15 cellular contexts compared by ENCODE assay signal in genomic region chr18:44805643-44806042, GRCh38.
A peak's percentile ranks its signal among the peaks of the same experiment; 100 is the strongest.
DNase-seq lines count a peak whose midpoint lies in the region; ATAC-seq, FAIRE-seq and TF ChIP-seq lines count a peak whose summit lies in the region.
"Had no signal": no experiment of that assay in that cellular context is flagged by ENCODE, and none has a peak within 500 bp of the region (broad histone marks: within the 10 kb centered on the region; RNA-seq: fewer than 3 reads in every experiment).

No MANE protein-coding gene starts in this region.

- no peaks in the 10 kb centered on the region for H3K36me3 Mint-ChIP-seq in central memory CD8-positive, alpha-beta T cell (ENCODE audit: insufficient read depth)

- WGBS in psoas muscle, 3 donors = 80 to 94% (median 93%) methylated on average over 3 of the region's 3 CpGs

- ATAC-seq in central memory CD8-positive, alpha-beta T cell (replicated peaks; ENCODE audit: extremely low read depth, poor library complexity, severe bottlenecking) = peak; percentile 80
- ATAC-seq in psoas muscle = no peak
- ATAC-seq: activated T-cell treated with anti-CD3 and anti-CD28 coated beads, Interleukin-2, amount 50 U/mL, for 4 hours; heart right ventricle had no signal

- peaks cover 22% of the 10 kb centered on the region for H3K4me1 Mint-ChIP-seq in central memory CD8-positive, alpha-beta T cell

- H3K4me2 ChIP-seq in Loucy (ENCODE audit: low read depth, low read length, poor library complexity, severe bottlenecking) = no peak overlapping the region

- H3K4me3 ChIP-seq in Loucy (ENCODE audit: low read length, poor library complexity, severe bottlenecking) (no peak overlapping the region), psoas muscle (no peak overlapping the region), H7 (ENCODE audit: insufficient read depth, low read depth, low read length) (no peak overlapping the region)
- H3K4me3 ChIP-seq: heart right ventricle had no signal

- no peak for DNase-seq in D721Med (ENCODE audit: insufficient read length, low spot score)
- DNase-seq in central memory CD8-positive, alpha-beta T cell (ENCODE audit: low spot score in 2 of 2) = peak in 1 of 2 donors; percentile 13
- no peak for DNase-seq in psoas muscle
- no peak for DNase-seq in NCI-H146 (lab: John Stamatoyannopoulos, UW)
- no peak for DNase-seq in anterior cingulate cortex (lab: John Stamatoyannopoulos, UW)
- DNase-seq in retina = no peak
- no peak for DNase-seq in H7
- DNase-seq: activated CD4-positive, alpha-beta T cell treated with anti-CD3 and anti-CD28 coated beads, Interleukin-2, amount 50 U/mL, for 4 hours; activated T-cell treated with anti-CD3 and anti-CD28 coated beads, Interleukin-2, amount 50 U/mL, for 4 hours; heart right ventricle; mesenchymal stem cell; NCI-H2081 had no signal

- no peak overlapping the region for H3K4me3 Mint-ChIP-seq in central memory CD8-positive, alpha-beta T cell
- H3K4me3 Mint-ChIP-seq: activated T-cell treated with anti-CD3 and anti-CD28 coated beads, Interleukin-2, amount 50 U/mL, for 4 hours had no signal

- H3K27ac ChIP-seq in psoas muscle = peak overlapping the region; percentile 97

- TF ChIP-seq CTCF in D721Med (IDR thresholded peaks at IDR 0.05; ENCODE audit: insufficient read depth, missing control alignments) (peak; percentile 2), Loucy (conservative IDR thresholded peaks at IDR 0.05; ENCODE audit: low read length) (peak; percentile 40), psoas muscle (IDR thresholded peaks at IDR 0.05) (no peak)

- H3K36me3 ChIP-seq in Loucy (ENCODE audit: insufficient read depth, low read length) = peaks cover 13% of the 10 kb centered on the region; the same call in 1 of the 2 replicates
- no peaks in the 10 kb centered on the region for H3K36me3 ChIP-seq in psoas muscle (ENCODE audit: insufficient read depth in 1 of 2, low read depth in 1 of 2)
- H3K36me3 ChIP-seq in H7 (replicated peaks; ENCODE audit: control insufficient read depth, insufficient read depth, low read length) = no peaks in the 10 kb centered on the region
- H3K36me3 ChIP-seq: heart right ventricle had no signal

- no peak overlapping the region for H2AFZ ChIP-seq in Loucy (ENCODE audit: low read length)

- no peak overlapping the region for H3K9ac ChIP-seq in Loucy (ENCODE audit: low read depth, low read length, poor library complexity, severe bottlenecking)

- intact Hi-C loops in psoas muscle (cut with DNase I) = no loop called here

- H4K20me1 ChIP-seq in Loucy (ENCODE audit: insufficient read depth, low read length, poor library complexity, severe bottlenecking) = no peaks in the 10 kb centered on the region

- H3K9me3 ChIP-seq in Loucy (ENCODE audit: insufficient read depth, low read depth, low read length) (no peaks in the 10 kb centered on the region), psoas muscle (no peaks in the 10 kb centered on the region)
- H3K9me3 ChIP-seq: heart right ventricle had no signal

- no peak for FAIRE-seq in D721Med (lab: Jason Lieb, UNC)
- FAIRE-seq: islet of Langerhans, TTC549 had no signal

- H3K79me2 ChIP-seq in Loucy (ENCODE audit: insufficient read depth, low read length) = peaks cover 6% of the 10 kb centered on the region; the same call in 1 of the 2 replicates

- H3K27me3 ChIP-seq in Loucy (ENCODE audit: insufficient read depth, low read length, poor library complexity, severe bottlenecking) (no peaks in the 10 kb centered on the region), psoas muscle (ENCODE audit: insufficient read depth in 3 of 3, low read length in 2 of 3) (no peaks in the 10 kb centered on the region), H7 (ENCODE audit: control insufficient read depth, insufficient read depth, low read length) (no peaks in the 10 kb centered on the region)

- H3F3A ChIP-seq in Loucy (ENCODE audit: low read depth) = no peaks in the 10 kb centered on the region

- H3K27me3 Mint-ChIP-seq in central memory CD8-positive, alpha-beta T cell = no peaks in the 10 kb centered on the region

- H3K4me1 ChIP-seq in Loucy (ENCODE audit: insufficient read depth, low read length, poor library complexity, severe bottlenecking) (peaks cover 50% of the 10 kb centered on the region), psoas muscle (peaks cover 66% of the 10 kb centered on the region)

- no peaks in the 10 kb centered on the region for H3K9me2 ChIP-seq in Loucy (replicated peaks; ENCODE audit: low read depth, low read length)

- no peak overlapping the region for H3K27ac Mint-ChIP-seq in central memory CD8-positive, alpha-beta T cell (ENCODE audit: low read depth)

- peaks cover 1% of the 10 kb centered on the region for H3K9me3 Mint-ChIP-seq in central memory CD8-positive, alpha-beta T cell
